ENCODE assay signal across 8 cellular contexts in genomic region chr13:33676045-33676699, GRCh38.
DNase-seq lines count a peak whose midpoint lies in the region; ATAC-seq, FAIRE-seq and TF ChIP-seq lines count a peak whose summit lies in the region.

No MANE protein-coding gene starts in this region.

- ATAC-seq in lower lobe of right lung = peak in 1 of 2 donors; percentile 14
- ATAC-seq in GM21723 (IDR thresholded peaks at IDR 0.05; ENCODE audit: unreplicated experiment) = no peak

- H3K4me1 ChIP-seq in lower lobe of right lung (peaks cover 29% of the 10 kb centered on the region), urinary bladder (ENCODE audit: insufficient read depth) (no peaks in the 10 kb centered on the region)

- no peaks in the 10 kb centered on the region for H3K27me3 Mint-ChIP-seq in activated naive CD4-positive, alpha-beta T cell treated with anti-CD3 and anti-CD28 coated beads for 36 hours (ENCODE audit: low read depth)
- H3K27me3 Mint-ChIP-seq in brain = peaks cover 3% of the 10 kb centered on the region

- H3K36me3 Mint-ChIP-seq in activated naive CD4-positive, alpha-beta T cell treated with anti-CD3 and anti-CD28 coated beads for 36 hours (ENCODE audit: low read depth) = no peaks in the 10 kb centered on the region
- H3K36me3 Mint-ChIP-seq in brain = no peaks in the 10 kb centered on the region

- WGBS in urinary bladder = 11% methylated on average over 11 of the region's 11 CpGs

- CTCF ChIA-PET in activated naive CD4-positive, alpha-beta T cell treated with anti-CD3 and anti-CD28 coated beads for 36 hours (lab: Charles Lee) = interaction anchor here (0.6 kb wide), 1 partner anchor 77 kb away, joined by 3 read pairs; no protein-coding TSS in a partner anchor

- peaks cover 30% of the 10 kb centered on the region for H3K4me1 Mint-ChIP-seq in activated naive CD4-positive, alpha-beta T cell treated with anti-CD3 and anti-CD28 coated beads for 36 hours (ENCODE audit: low read depth)
- H3K4me1 Mint-ChIP-seq in brain = peaks cover 38% of the 10 kb centered on the region

- intact Hi-C loops in activated naive CD4-positive, alpha-beta T cell treated with anti-CD3 and anti-CD28 coated beads for 36 hours (cut with micrococcal nuclease) = no loop called here
- intact Hi-C loops in lower lobe of right lung (cut with DNase I) = no loop called here

- H3K9me3 ChIP-seq in lower lobe of right lung = no peaks in the 10 kb centered on the region

- peak overlapping the region; percentile 9 for H3K27ac ChIP-seq in lower lobe of right lung
- no peak overlapping the region for H3K27ac ChIP-seq in urinary bladder (ENCODE audit: low read depth)

- H3K4me3 ChIP-seq in lower lobe of right lung (peak overlapping the region; percentile 55), urinary bladder (ENCODE audit: low read depth, low read length) (peak overlapping the region; percentile 48)

- H3K27ac Mint-ChIP-seq in activated naive CD4-positive, alpha-beta T cell treated with anti-CD3 and anti-CD28 coated beads for 36 hours = no peak overlapping the region
- H3K27ac Mint-ChIP-seq in brain = peak overlapping the region in 4 of 5 experiments; percentile 39 to 84 (median 54)

- no peak for FAIRE-seq in D721Med (lab: Jason Lieb, UNC)

- H3K36me3 ChIP-seq in lower lobe of right lung (no peaks in the 10 kb centered on the region), urinary bladder (ENCODE audit: insufficient read depth) (no peaks in the 10 kb centered on the region)

- H3K4me3 Mint-ChIP-seq in activated naive CD4-positive, alpha-beta T cell treated with anti-CD3 and anti-CD28 coated beads for 36 hours = peak overlapping the region; percentile 37
- H3K4me3 Mint-ChIP-seq in brain = peak overlapping the region; percentile 19 to 81 (median 66)

- no peak for DNase-seq in activated naive CD4-positive, alpha-beta T cell treated with anti-CD3 and anti-CD28 coated beads for 36 hours
- no peak for DNase-seq in activated naive CD4-positive, alpha-beta T cell (lab: John Stamatoyannopoulos, UW)
- DNase-seq in lower lobe of right lung (no peak), AML-193 (lab: John Stamatoyannopoulos, UW) (no peak), D721Med (ENCODE audit: insufficient read length, low spot score) (no peak)

- no peaks in the 10 kb centered on the region for H3K9me3 Mint-ChIP-seq in activated naive CD4-positive, alpha-beta T cell treated with anti-CD3 and anti-CD28 coated beads for 36 hours
- peaks cover 0 to 6% (median 0%) of the 10 kb centered on the region in 5 experiments for H3K9me3 Mint-ChIP-seq in brain

- TF ChIP-seq CTCF in brain (conservative IDR thresholded peaks at IDR 0.05) (no peak), lower lobe of right lung (IDR thresholded peaks at IDR 0.05) (no peak), D721Med (IDR thresholded peaks at IDR 0.05; ENCODE audit: insufficient read depth, missing control alignments) (no peak)

- H3K27me3 ChIP-seq in lower lobe of right lung (ENCODE audit: low read depth) = no peaks in the 10 kb centered on the region
